Comparison of ENCODE assay signal across 1 cellular context in the genomic region with DNA sequence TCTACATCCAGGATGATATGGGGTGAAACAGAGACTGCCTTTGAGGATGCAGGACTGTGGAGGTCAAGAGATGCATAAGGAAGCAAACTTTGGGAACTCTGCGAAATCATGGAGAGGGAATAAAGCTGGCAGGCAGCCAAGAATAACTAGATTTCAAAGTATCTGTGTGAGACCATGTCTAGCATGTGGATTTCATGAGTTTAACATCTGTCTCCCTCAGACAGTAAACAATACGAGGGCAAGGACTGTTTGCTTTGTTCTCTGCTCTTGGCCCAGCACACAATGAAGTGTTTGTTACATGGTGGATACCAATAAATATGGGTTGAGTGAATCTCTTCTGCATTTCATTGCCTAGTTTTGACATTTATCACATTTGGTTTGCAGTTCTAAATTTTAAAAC.
A peak's percentile ranks its signal among the peaks of the same experiment; 100 is the strongest.
TF ChIP-seq lines count a peak whose summit lies in the region.

No MANE protein-coding gene starts in this region.

TF ChIP-seq in HepG2, 621 proteins besides CTCF, POLR2A, EP300 and RAD21 (continued from another document and continues in another):
- no peak for TF ChIP-seq KLF9 (CRISPR knock-in tag; IDR thresholded peaks at IDR 0.05; ENCODE audit: low read depth)
- TF ChIP-seq TGIF2 (CRISPR knock-in tag; IDR thresholded peaks at IDR 0.05), result no peak
- no peak for TF ChIP-seq ZSCAN25 (CRISPR knock-in tag; IDR thresholded peaks at IDR 0.05)
- peak; percentile 69 for TF ChIP-seq FOXA3 (CRISPR knock-in tag; IDR thresholded peaks at IDR 0.05)
- TF ChIP-seq GPN1 (CRISPR knock-in tag; IDR thresholded peaks at IDR 0.05; ENCODE audit: borderline replicate concordance), result no peak
- 0 out of 2 replicates have a peak, but pooled peaks have one; percentile 27 for TF ChIP-seq PAXIP1 (CRISPR knock-in tag; conservative IDR thresholded peaks at IDR 0.05)
- no peak for TF ChIP-seq POLR2AphosphoS5 (IDR thresholded peaks at IDR 0.05; ENCODE audit: low read depth, low read length)
- no peak for TF ChIP-seq HNRNPL (IDR thresholded peaks at IDR 0.05; ENCODE audit: low read depth, low read length)
- TF ChIP-seq ZNF572 (CRISPR knock-in tag; IDR thresholded peaks at IDR 0.05), result no peak
- TF ChIP-seq FOSL2 (CRISPR knock-in tag; IDR thresholded peaks at IDR 0.05), result peak; percentile 7; the same call in 1 of the 2 replicates
- no peak for TF ChIP-seq ZNF790 (CRISPR knock-in tag; IDR thresholded peaks at IDR 0.05; ENCODE audit: borderline replicate concordance)
- TF ChIP-seq SKI (IDR thresholded peaks at IDR 0.05; ENCODE audit: partially characterized antibody), result peak; percentile 75
- TF ChIP-seq, protein P1, sequence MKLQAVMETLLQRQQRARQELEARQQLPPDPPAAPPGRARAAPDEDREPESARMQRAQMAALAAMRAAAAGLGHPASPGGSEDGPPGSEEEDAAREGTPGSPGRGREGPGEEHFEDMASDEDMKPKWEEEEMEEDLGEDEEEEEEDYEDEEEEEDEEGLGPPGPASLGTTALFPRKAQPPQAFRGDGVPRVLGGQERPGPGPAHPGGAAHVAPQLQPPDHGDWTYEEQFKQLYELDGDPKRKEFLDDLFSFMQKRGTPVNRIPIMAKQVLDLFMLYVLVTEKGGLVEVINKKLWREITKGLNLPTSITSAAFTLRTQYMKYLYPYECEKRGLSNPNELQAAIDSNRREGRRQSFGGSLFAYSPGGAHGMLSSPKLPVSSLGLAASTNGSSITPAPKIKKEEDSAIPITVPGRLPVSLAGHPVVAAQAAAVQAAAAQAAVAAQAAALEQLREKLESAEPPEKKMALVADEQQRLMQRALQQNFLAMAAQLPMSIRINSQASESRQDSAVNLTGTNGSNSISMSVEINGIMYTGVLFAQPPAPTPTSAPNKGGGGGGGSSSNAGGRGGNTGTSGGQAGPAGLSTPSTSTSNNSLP (IDR thresholded peaks at IDR 0.05; ENCODE audit: low read depth, low read length), result peak; percentile 66
- TF ChIP-seq PTBP1 (IDR thresholded peaks at IDR 0.05; ENCODE audit: low read depth, low read length, poor library complexity, severe bottlenecking), result no peak
- TF ChIP-seq, protein P2, sequence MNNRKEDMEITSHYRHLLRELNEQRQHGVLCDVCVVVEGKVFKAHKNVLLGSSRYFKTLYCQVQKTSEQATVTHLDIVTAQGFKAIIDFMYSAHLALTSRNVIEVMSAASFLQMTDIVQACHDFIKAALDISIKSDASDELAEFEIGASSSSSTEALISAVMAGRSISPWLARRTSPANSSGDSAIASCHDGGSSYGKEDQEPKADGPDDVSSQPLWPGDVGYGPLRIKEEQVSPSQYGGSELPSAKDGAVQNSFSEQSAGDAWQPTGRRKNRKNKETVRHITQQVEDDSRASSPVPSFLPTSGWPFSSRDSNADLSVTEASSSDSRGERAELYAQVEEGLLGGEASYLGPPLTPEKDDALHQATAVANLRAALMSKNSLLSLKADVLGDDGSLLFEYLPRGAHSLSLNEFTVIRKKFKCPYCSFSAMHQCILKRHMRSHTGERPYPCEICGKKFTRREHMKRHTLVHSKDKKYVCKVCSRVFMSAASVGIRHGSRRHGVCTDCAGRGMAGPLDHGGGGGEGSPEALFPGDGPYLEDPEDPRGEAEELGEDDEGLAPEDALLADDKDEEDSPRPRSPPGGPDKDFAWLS (CRISPR knock-in tag; IDR thresholded peaks at IDR 0.05; ENCODE audit: borderline replicate concordance), result no peak
- TF ChIP-seq, protein P3, sequence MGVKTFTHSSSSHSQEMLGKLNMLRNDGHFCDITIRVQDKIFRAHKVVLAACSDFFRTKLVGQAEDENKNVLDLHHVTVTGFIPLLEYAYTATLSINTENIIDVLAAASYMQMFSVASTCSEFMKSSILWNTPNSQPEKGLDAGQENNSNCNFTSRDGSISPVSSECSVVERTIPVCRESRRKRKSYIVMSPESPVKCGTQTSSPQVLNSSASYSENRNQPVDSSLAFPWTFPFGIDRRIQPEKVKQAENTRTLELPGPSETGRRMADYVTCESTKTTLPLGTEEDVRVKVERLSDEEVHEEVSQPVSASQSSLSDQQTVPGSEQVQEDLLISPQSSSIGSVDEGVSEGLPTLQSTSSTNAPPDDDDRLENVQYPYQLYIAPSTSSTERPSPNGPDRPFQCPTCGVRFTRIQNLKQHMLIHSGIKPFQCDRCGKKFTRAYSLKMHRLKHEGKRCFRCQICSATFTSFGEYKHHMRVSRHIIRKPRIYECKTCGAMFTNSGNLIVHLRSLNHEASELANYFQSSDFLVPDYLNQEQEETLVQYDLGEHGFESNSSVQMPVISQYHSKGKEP (CRISPR knock-in tag; IDR thresholded peaks at IDR 0.05), result no peak
- TF ChIP-seq ZNF329 (CRISPR knock-in tag; IDR thresholded peaks at IDR 0.05; ENCODE audit: low read depth), result no peak
- no peak for TF ChIP-seq ARID2 (CRISPR knock-in tag; IDR thresholded peaks at IDR 0.05; ENCODE audit: borderline replicate concordance)
- no peak for TF ChIP-seq CBX2 (IDR thresholded peaks at IDR 0.05; ENCODE audit: low read depth, low read length)
- TF ChIP-seq CBX2 (CRISPR knock-in tag; IDR thresholded peaks at IDR 0.05; ENCODE audit: low read depth), result no peak
- no peak for TF ChIP-seq KDM4B (CRISPR knock-in tag; IDR thresholded peaks at IDR 0.05)
- TF ChIP-seq DMAP1 (CRISPR knock-in tag; IDR thresholded peaks at IDR 0.05), result no peak
- TF ChIP-seq NFKBIZ (CRISPR knock-in tag; IDR thresholded peaks at IDR 0.05), result no peak
- TF ChIP-seq NR1H2 (CRISPR knock-in tag; IDR thresholded peaks at IDR 0.05; ENCODE audit: borderline replicate concordance, low read depth), result no peak
- no peak for TF ChIP-seq ZNF451 (CRISPR knock-in tag; IDR thresholded peaks at IDR 0.05)
- no peak for TF ChIP-seq DNMT1 (CRISPR knock-in tag; IDR thresholded peaks at IDR 0.05)
- TF ChIP-seq ZNF629 (CRISPR knock-in tag; conservative IDR thresholded peaks at IDR 0.05), result no peak
- TF ChIP-seq HNF4A (CRISPR knock-in tag; IDR thresholded peaks at IDR 0.05), result no peak
- no peak for TF ChIP-seq RFX1 (IDR thresholded peaks at IDR 0.05)
- no peak for TF ChIP-seq REL (CRISPR knock-in tag; conservative IDR thresholded peaks at IDR 0.05)
- TF ChIP-seq CSRNP2 (CRISPR knock-in tag; conservative IDR thresholded peaks at IDR 0.05; ENCODE audit: low read depth), result no peak
- TF ChIP-seq ETS1 (CRISPR knock-in tag; IDR thresholded peaks at IDR 0.05), result no peak
- TF ChIP-seq, protein P4, sequence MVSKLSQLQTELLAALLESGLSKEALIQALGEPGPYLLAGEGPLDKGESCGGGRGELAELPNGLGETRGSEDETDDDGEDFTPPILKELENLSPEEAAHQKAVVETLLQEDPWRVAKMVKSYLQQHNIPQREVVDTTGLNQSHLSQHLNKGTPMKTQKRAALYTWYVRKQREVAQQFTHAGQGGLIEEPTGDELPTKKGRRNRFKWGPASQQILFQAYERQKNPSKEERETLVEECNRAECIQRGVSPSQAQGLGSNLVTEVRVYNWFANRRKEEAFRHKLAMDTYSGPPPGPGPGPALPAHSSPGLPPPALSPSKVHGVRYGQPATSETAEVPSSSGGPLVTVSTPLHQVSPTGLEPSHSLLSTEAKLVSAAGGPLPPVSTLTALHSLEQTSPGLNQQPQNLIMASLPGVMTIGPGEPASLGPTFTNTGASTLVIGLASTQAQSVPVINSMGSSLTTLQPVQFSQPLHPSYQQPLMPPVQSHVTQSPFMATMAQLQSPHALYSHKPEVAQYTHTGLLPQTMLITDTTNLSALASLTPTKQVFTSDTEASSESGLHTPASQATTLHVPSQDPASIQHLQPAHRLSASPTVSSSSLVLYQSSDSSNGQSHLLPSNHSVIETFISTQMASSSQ (IDR thresholded peaks at IDR 0.05; ENCODE audit: low read depth), result no peak
- TF ChIP-seq, protein P4 (CRISPR knock-in tag; IDR thresholded peaks at IDR 0.05; ENCODE audit: borderline replicate concordance), result no peak
- no peak for TF ChIP-seq MATR3 (CRISPR knock-in tag; IDR thresholded peaks at IDR 0.05)
- peak; percentile 48; the same call in 1 of the 2 replicates for TF ChIP-seq MLX (CRISPR knock-in tag; IDR thresholded peaks at IDR 0.05)
- no peak for TF ChIP-seq CHD4 (IDR thresholded peaks at IDR 0.05; ENCODE audit: borderline replicate concordance, low read length)
- TF ChIP-seq MAZ (IDR thresholded peaks at IDR 0.05; ENCODE audit: borderline replicate concordance, low read depth, low read length), result no peak
- TF ChIP-seq MAZ (CRISPR knock-in tag; IDR thresholded peaks at IDR 0.05; ENCODE audit: low read depth), result no peak
- TF ChIP-seq SALL1 (CRISPR knock-in tag; IDR thresholded peaks at IDR 0.05), result peak; percentile 68; the same call in 1 of the 2 replicates
- no peak for TF ChIP-seq SIX1 (CRISPR knock-in tag; IDR thresholded peaks at IDR 0.05; ENCODE audit: borderline replicate concordance)
- TF ChIP-seq CHCHD3 (CRISPR knock-in tag; IDR thresholded peaks at IDR 0.05), result no peak
- no peak for TF ChIP-seq FLYWCH1 (CRISPR knock-in tag; IDR thresholded peaks at IDR 0.05)
- TF ChIP-seq DRAP1 (CRISPR knock-in tag; IDR thresholded peaks at IDR 0.05), result no peak
- no peak for TF ChIP-seq ZNF556 (CRISPR knock-in tag; IDR thresholded peaks at IDR 0.05; ENCODE audit: borderline replicate concordance)
- TF ChIP-seq SOX6 (IDR thresholded peaks at IDR 0.05), result no peak
- TF ChIP-seq SOX6 (CRISPR knock-in tag; IDR thresholded peaks at IDR 0.05), result peak; percentile 86
- TF ChIP-seq HMG20A (CRISPR knock-in tag; IDR thresholded peaks at IDR 0.05; ENCODE audit: borderline replicate concordance), result peak; percentile 51; the same call in 1 of the 2 replicates
- no peak for TF ChIP-seq ZNF761 (CRISPR knock-in tag; conservative IDR thresholded peaks at IDR 0.05)
- TF ChIP-seq, protein P5, sequence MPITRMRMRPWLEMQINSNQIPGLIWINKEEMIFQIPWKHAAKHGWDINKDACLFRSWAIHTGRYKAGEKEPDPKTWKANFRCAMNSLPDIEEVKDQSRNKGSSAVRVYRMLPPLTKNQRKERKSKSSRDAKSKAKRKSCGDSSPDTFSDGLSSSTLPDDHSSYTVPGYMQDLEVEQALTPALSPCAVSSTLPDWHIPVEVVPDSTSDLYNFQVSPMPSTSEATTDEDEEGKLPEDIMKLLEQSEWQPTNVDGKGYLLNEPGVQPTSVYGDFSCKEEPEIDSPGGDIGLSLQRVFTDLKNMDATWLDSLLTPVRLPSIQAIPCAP (CRISPR knock-in tag; IDR thresholded peaks at IDR 0.05; ENCODE audit: low read depth), result no peak
